32 cellular contexts compared by ENCODE assay signal in genomic region chr13:28526876-28527275, GRCh38. TPM values are rescaled to one million over a fixed set of nuclear protein-coding genes. Genes with fewer than 3 reads are reported as not detected.
"Had no signal": no experiment of that assay in that cellular context is flagged by ENCODE, and none has a peak within 500 bp of the region (broad histone marks: within the 10 kb centered on the region; RNA-seq: fewer than 3 reads in every experiment).

No MANE protein-coding gene starts in this region.

- DNase-seq: activated CD4-positive, alpha-beta memory T cell treated with anti-CD3 and anti-CD28 coated beads, Interleukin-2, amount 10 ng/mL, durations not matched to agents 7 days and 5 days; activated CD4-positive, alpha-beta T cell treated with anti-CD3 and anti-CD28 coated beads for 1 hour; activated CD4-positive, alpha-beta T cell treated with anti-CD3 and anti-CD28 coated beads for 48 hours; activated CD4-positive, CD25-positive, alpha-beta regulatory T cell; activated CD8-positive, alpha-beta memory T cell treated with anti-CD3 and anti-CD28 coated beads for 24 hours; activated CD8-positive, alpha-beta memory T cell treated with anti-CD3 and anti-CD28 coated beads, Interleukin-2, amount 10 ng/mL, durations not matched to agents 7 days and 5 days; activated CD8-positive, alpha-beta memory T cell treated with anti-CD3 and anti-CD28 coated beads, Interleukin-2, amount 50 U/mL, for 48 hours; activated effector memory CD4-positive, alpha-beta T cell treated with Interleukin-2 at 50 U/mL for 16 hours; activated naive CD4-positive, alpha-beta T cell treated with anti-CD3 and anti-CD28 coated beads, Interleukin-2, amount 50 U/mL, for 16 hours; activated naive CD8-positive, alpha-beta T cell treated with anti-CD3 and anti-CD28 coated beads for 36 hours; activated T-cell treated with anti-CD3 and anti-CD28 coated beads, Interleukin-2, amount 50 U/mL, for 48 hours; amniotic stem cell; aorta; brain microvascular endothelial cell; central memory CD4-positive, alpha-beta T cell; NCI-H1048; NCI-H1105 treated with DMSO at 0.1 percent for 48 hours; NCI-H1436; NCI-H1694 treated with DMSO at 0.1 percent for 48 hours; NCI-H2029; NCI-H345; NCI-H524 treated with DMSO at 0.1 percent for 48 hours; NK-92 treated with Interleukin-12 subunit alpha and Interleukin-12 subunit beta, amount 100 ng/mL, for 24 hours; OCI-M1; Right ventricle myocardium superior; SW 1271; T-helper 1 cell; T-helper 2 cell; T-helper 9 cell; WERI-Rb-1 had no signal

- H3K27ac ChIP-seq: brain microvascular endothelial cell, WERI-Rb-1 had no signal

- H3K36me3 ChIP-seq: brain microvascular endothelial cell, WERI-Rb-1 had no signal

- H3K27me3 ChIP-seq: brain microvascular endothelial cell had no signal

RNA-seq across cellular contexts. Expression of gene FLT1, which starts 31.9 kb away (rescaled TPM):
- total RNA-seq: MCF 10A, NCI-H460 had no signal
